In the genomic region with DNA sequence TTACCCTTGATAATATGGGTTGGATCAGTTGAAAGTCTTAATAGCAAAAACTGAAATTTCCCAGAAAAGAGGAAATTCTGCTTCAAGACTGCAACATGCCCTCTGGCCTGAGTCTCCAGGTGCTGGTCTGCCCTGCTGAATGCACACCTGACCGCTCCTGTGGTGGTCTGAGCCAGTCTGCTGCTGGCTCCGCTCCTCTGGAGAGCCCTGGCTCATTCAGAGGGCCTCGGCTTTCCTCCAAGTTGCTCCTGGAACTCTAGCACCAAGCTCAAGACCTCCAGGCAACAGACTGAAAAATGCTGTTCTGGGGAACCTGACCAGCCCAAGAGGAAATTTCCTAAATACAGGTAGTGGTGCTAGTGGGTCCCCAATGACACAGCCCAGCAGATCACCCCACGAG, we compare ENCODE assay signal across 29 cellular contexts.
"Had no signal": no experiment of that assay in that cellular context is flagged by ENCODE, and none has a peak within 500 bp of the region (broad histone marks: within the 10 kb centered on the region; RNA-seq: fewer than 3 reads in every experiment).

No MANE protein-coding gene starts in this region.

- H3K9me3 Mint-ChIP-seq: naive B cell, natural killer cell, nephron progenitor cell, neural progenitor cell had no signal

- H3K27ac ChIP-seq: heart right ventricle, hepatocyte, left ventricle myocardium inferior, neural progenitor cell, neutrophil, parathyroid adenoma, right atrium auricular region, skin epidermis, stomach, testis, tibial artery, upper lobe of right lung had no signal

- DNase-seq: heart right ventricle; islet precursor cell; left ventricle myocardium inferior; mesenchymal stem cell; naive B cell; natural killer cell; nephron progenitor cell; occipital lobe; stimulated activated CD4-positive, alpha-beta T cell treated with anti-CD3 and anti-CD28 coated beads, Interleukin-12 subunit alpha, Interleukin-12 subunit beta, amount 100 ng/mL, for 4 hours; stimulated activated CD4-positive, alpha-beta T cell treated with anti-CD3 and anti-CD28 coated beads, Interleukin-15, amount 100 ng/mL, for 24 hours; stimulated activated CD4-positive, alpha-beta T cell treated with anti-CD3 and anti-CD28 coated beads, Interleukin-2, amount 100 ng/mL, for 24 hours; stimulated activated CD4-positive, alpha-beta T cell treated with anti-CD3 and anti-CD28 coated beads, Interleukin-4, amount 100 ng/mL, for 1 hour; stimulated activated naive B cell treated with anti-CD40 and anti-IgM and Interleukin-4, amounts not matched to agents 10 μg/mL and 1 μg/mL and 100 μg/mL, for 72 hours; stimulated activated naive CD8-positive, alpha-beta T cell treated with anti-CD3 and anti-CD28 coated beads, Interleukin-15, Interleukin-2, amounts not matched to agents 100 U/mL and 50 U/mL, for 24 hours; stomach; testis; tibial artery; trophoblast cell; upper lobe of right lung had no signal

- H3K4me1 ChIP-seq: neural progenitor cell, parathyroid adenoma had no signal

- H3K36me3 Mint-ChIP-seq: naive B cell; natural killer cell; neural progenitor cell; stimulated activated naive B cell treated with anti-CD40 and anti-IgM and Interleukin-4, amounts not matched to agents 10 μg/mL and 1 μg/mL and 100 μg/mL, for 72 hours had no signal

- H3K4me3 Mint-ChIP-seq: naive B cell; natural killer cell; nephron progenitor cell; neural progenitor cell; stimulated activated naive B cell treated with anti-CD40 and anti-IgM and Interleukin-4, amounts not matched to agents 10 μg/mL and 1 μg/mL and 100 μg/mL, for 72 hours had no signal

- H3K9me3 ChIP-seq: heart right ventricle, left ventricle myocardium inferior, neutrophil, right atrium auricular region, stomach, testis, tibial artery, upper lobe of right lung had no signal

- H3K27me3 ChIP-seq: heart right ventricle, hepatocyte, neural progenitor cell, right atrium auricular region, stomach, testis, upper lobe of right lung had no signal

- ATAC-seq: heart right ventricle; natural killer cell; sciatic nerve; stimulated activated naive B cell treated with anti-CD40 and anti-IgM and Interleukin-4, amounts not matched to agents 10 μg/mL and 1 μg/mL and 100 μg/mL, for 72 hours; stimulated activated naive CD8-positive, alpha-beta T cell treated with anti-CD3 and anti-CD28 coated beads, Interleukin-15, Interleukin-2, amounts not matched to agents 100 U/mL and 50 U/mL, for 24 hours; upper lobe of right lung had no signal

- H3K4me2 ChIP-seq: hepatocyte, neural progenitor cell had no signal

- H3K4me3 ChIP-seq: heart right ventricle, hepatocyte, left ventricle myocardium inferior, lung, neural progenitor cell, right atrium auricular region, skin epidermis, stomach, testis, tibial artery, upper lobe of right lung had no signal

- FAIRE-seq: urothelium cell line had no signal

- H3K27ac Mint-ChIP-seq: natural killer cell; nephron progenitor cell; neural progenitor cell; progenitor cell of endocrine pancreas; stimulated activated naive B cell treated with anti-CD40 and anti-IgM and Interleukin-4, amounts not matched to agents 10 μg/mL and 1 μg/mL and 100 μg/mL, for 72 hours had no signal

- H3K4me1 Mint-ChIP-seq: natural killer cell; stimulated activated naive B cell treated with anti-CD40 and anti-IgM and Interleukin-4, amounts not matched to agents 10 μg/mL and 1 μg/mL and 100 μg/mL, for 72 hours had no signal

- H3K9ac ChIP-seq: neural progenitor cell, parathyroid adenoma had no signal

- H3K36me3 ChIP-seq: heart right ventricle, left ventricle myocardium inferior, neural progenitor cell, neutrophil, right atrium auricular region, stomach, tibial artery, upper lobe of right lung had no signal
